1 cellular context compared by ENCODE assay signal in genomic region chr12:75698052-75698451, GRCh38.
TF ChIP-seq lines count a peak whose summit lies in the region.

No MANE protein-coding gene starts in this region.

TF ChIP-seq in HCT116, 20 proteins besides CTCF, POLR2A, EP300 and RAD21 (continued from another document):
- TF ChIP-seq FOSL1 (IDR thresholded peaks at IDR 0.05; ENCODE audit: low read depth) (no peak), SIN3A (IDR thresholded peaks at IDR 0.05; ENCODE audit: low read depth) (no peak), ZFX (IDR thresholded peaks at IDR 0.05) (no peak), YY1 (IDR thresholded peaks at IDR 0.05; ENCODE audit: extremely low read depth, insufficient replicate concordance, low read depth, low read length) (no peak), EGR1 (IDR thresholded peaks at IDR 0.05; ENCODE audit: low read depth) (no peak), ZNF274 (IDR thresholded peaks at IDR 0.05; ENCODE audit: low read depth, low read length) (no peak)
